25 cellular contexts compared by ENCODE assay signal in the genomic region with DNA sequence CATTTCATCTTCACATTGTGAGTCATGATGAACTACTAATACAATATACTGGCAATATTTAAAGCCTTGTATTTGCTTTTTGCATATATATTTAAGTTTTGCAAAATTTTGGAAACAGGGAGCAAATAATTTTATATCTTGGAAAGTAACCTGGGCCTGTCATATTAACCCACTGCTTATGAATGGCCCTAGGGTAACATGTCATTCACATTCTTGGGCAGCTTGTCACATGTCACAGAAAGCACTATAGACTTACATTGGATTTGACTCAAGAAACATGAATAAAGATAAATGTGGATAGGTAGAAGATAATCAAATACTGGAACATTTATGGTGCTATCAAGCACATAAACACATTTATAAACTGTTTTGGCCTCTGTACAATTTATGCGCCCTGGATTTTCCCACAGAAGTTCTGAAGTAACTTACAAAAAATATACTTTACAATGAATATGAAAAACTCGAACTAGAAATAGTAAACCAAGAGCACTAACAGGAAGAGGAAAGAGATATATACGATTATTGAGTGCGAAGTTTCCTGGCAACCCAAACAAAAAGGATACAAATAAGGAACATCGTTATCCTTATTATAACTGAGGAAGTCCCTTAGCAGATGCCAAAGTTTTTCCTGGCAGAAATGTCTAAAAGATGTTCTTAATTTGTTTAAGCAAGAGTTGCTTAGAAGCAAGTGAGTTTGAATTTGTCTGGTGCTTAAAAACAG.
DNase-seq lines count a peak whose midpoint lies in the region; ATAC-seq and TF ChIP-seq lines count a peak whose summit lies in the region.
"Had no signal": no experiment of that assay in that cellular context is flagged by ENCODE, and none has a peak within 500 bp of the region (broad histone marks: within the 10 kb centered on the region; RNA-seq: fewer than 3 reads in every experiment).

No MANE protein-coding gene starts in this region.

- no peak for ATAC-seq in HG03442 (IDR thresholded peaks at IDR 0.05; ENCODE audit: unreplicated experiment)
- ATAC-seq in HG03039 (IDR thresholded peaks at IDR 0.05; ENCODE audit: unreplicated experiment), result no peak
- ATAC-seq: naive thymus-derived CD4-positive, alpha-beta T cell had no signal

- no peaks in the 10 kb centered on the region for H3K9me3 Mint-ChIP-seq in MCF 10A (ENCODE audit: unreplicated experiment)
- H3K9me3 Mint-ChIP-seq: activated CD4-positive, alpha-beta T cell treated with anti-CD3 and anti-CD28 coated beads, Interleukin-2, amount 10 ng/mL, durations not matched to agents 24 days and 14 days; activated T-cell treated with anti-CD3 and anti-CD28 coated beads, Interleukin-2, amount 50 U/mL, for 24 hours; CD4-positive, CD25-positive, alpha-beta regulatory T cell; HFFc6 had no signal

- in situ Hi-C loops in mammary epithelial cell (cut with MboI; ENCODE audit: low sequenced_read_pairs in 2 of 2), result no loop called here

- intact Hi-C loops in MCF 10A (cut with micrococcal nuclease) (no loop called here), mammary epithelial cell (cut with micrococcal nuclease) (no loop called here)

- CTCF ChIA-PET in MCF 10A (lab: Yijun Ruan, JAX) (no interaction called here), mammary epithelial cell (lab: Charles Lee; ENCODE audit: low non-redundant PET) (no interaction called here)

- no peaks in the 10 kb centered on the region for H4K20me1 ChIP-seq in mammary epithelial cell (ENCODE audit: insufficient read depth, low read length)

- 48% methylated on average over 5 of the region's 5 CpGs for WGBS in mammary epithelial cell (ENCODE audit: low coverage, missing lambda C conversion rate)

- no peak overlapping the region for H3K4me3 Mint-ChIP-seq in MCF 10A (ENCODE audit: unreplicated experiment)
- H3K4me3 Mint-ChIP-seq: activated CD4-positive, alpha-beta T cell treated with anti-CD3 and anti-CD28 coated beads, Interleukin-2, amount 10 ng/mL, durations not matched to agents 24 days and 14 days; activated T-cell treated with anti-CD3 and anti-CD28 coated beads, Interleukin-2, amount 50 U/mL, for 24 hours; CD4-positive, CD25-positive, alpha-beta regulatory T cell; HFFc6; naive thymus-derived CD4-positive, alpha-beta T cell had no signal

- H3K4me2 ChIP-seq in mammary epithelial cell (ENCODE audit: insufficient read depth, low read depth, low read length), result no peak overlapping the region

- no peaks in the 10 kb centered on the region for H3K36me3 ChIP-seq in mammary epithelial cell (ENCODE audit: insufficient read depth, low read length)
- H3K36me3 ChIP-seq: upper lobe of left lung had no signal

- no peaks in the 10 kb centered on the region for H3K79me2 ChIP-seq in mammary epithelial cell (ENCODE audit: insufficient read depth, low read length)

- H3K9me3 ChIP-seq in mammary epithelial cell (replicated peaks; ENCODE audit: insufficient read depth, low read length), result no peaks in the 10 kb centered on the region
- H3K9me3 ChIP-seq: psoas muscle, upper lobe of left lung had no signal

- peak overlapping the region; percentile 10 for H3K27ac Mint-ChIP-seq in MCF 10A (ENCODE audit: low read depth, unreplicated experiment)
- H3K27ac Mint-ChIP-seq: activated CD4-positive, alpha-beta T cell treated with anti-CD3 and anti-CD28 coated beads, Interleukin-2, amount 10 ng/mL, durations not matched to agents 24 days and 14 days; activated T-cell treated with anti-CD3 and anti-CD28 coated beads, Interleukin-2, amount 50 U/mL, for 24 hours; CD4-positive, CD25-positive, alpha-beta regulatory T cell; HFFc6; naive thymus-derived CD4-positive, alpha-beta T cell had no signal

- POLR2A ChIA-PET in MCF 10A (lab: Yijun Ruan, JAX), result no interaction called here

- no peak overlapping the region for H2AFZ ChIP-seq in mammary epithelial cell (ENCODE audit: low read depth, low read length)

- no peaks in the 10 kb centered on the region for H3K4me1 ChIP-seq in mammary epithelial cell (ENCODE audit: insufficient read depth, low read length)

- no peaks in the 10 kb centered on the region for H3K4me1 Mint-ChIP-seq in MCF 10A (ENCODE audit: insufficient read depth, unreplicated experiment)
- H3K4me1 Mint-ChIP-seq: activated CD4-positive, alpha-beta T cell treated with anti-CD3 and anti-CD28 coated beads, Interleukin-2, amount 10 ng/mL, durations not matched to agents 24 days and 14 days; naive thymus-derived CD4-positive, alpha-beta T cell had no signal

- no peak overlapping the region for H3K27ac ChIP-seq in mammary epithelial cell (ENCODE audit: insufficient read depth, low read depth, low read length)
- H3K27ac ChIP-seq in VCaP, result peak overlapping the region; percentile 71
- H3K27ac ChIP-seq: 22Rv1, epithelial cell of prostate, psoas muscle had no signal

- TF ChIP-seq CTCF in MCF 10A (IDR thresholded peaks at IDR 0.05; ENCODE audit: unreplicated experiment) (no peak), mammary epithelial cell (conservative IDR thresholded peaks at IDR 0.05 in 1 of 2, IDR thresholded peaks at IDR 0.05 in 1 of 2; ENCODE audit: extremely low read depth in 1 of 2, insufficient read depth in 1 of 2, low read depth in 1 of 2, low read length in 2 of 2) (no peak), VCaP (conservative IDR thresholded peaks at IDR 0.05) (no peak), fibroblast of pulmonary artery (IDR thresholded peaks at IDR 0.05; ENCODE audit: low read length, missing control alignments) (no peak)

- H3K27me3 ChIP-seq in mammary epithelial cell (ENCODE audit: insufficient read depth, low read length), result no peaks in the 10 kb centered on the region
- H3K27me3 ChIP-seq: upper lobe of left lung had no signal

- H3K36me3 Mint-ChIP-seq in MCF 10A (ENCODE audit: insufficient read depth, unreplicated experiment), result peaks cover 4% of the 10 kb centered on the region
- H3K36me3 Mint-ChIP-seq: naive thymus-derived CD4-positive, alpha-beta T cell had no signal

- dilution Hi-C loops in mammary epithelial cell (cut with HindIII; ENCODE audit: low sequenced_read_pairs), result no loop called here

- DNase-seq in MCF 10A (ENCODE audit: unreplicated experiment) (no peak), mammary epithelial cell (no peak), fibroblast of pulmonary artery (ENCODE audit: low read depth) (peak; percentile 83), stromal cell of bone marrow (ENCODE audit: low read depth) (peak; percentile 19), NCI-H2227 (lab: John Stamatoyannopoulos, UW; ENCODE audit: unreplicated experiment) (no peak)
- DNase-seq: activated CD4-positive, alpha-beta T cell treated with anti-CD3 and anti-CD28 coated beads, Interleukin-2, amount 10 ng/mL, durations not matched to agents 24 days and 14 days; activated gamma-delta T cell treated with Interleukin-2 at 50 U/mL for 16 hours; activated T-cell treated with anti-CD3 and anti-CD28 coated beads, Interleukin-2, amount 50 U/mL, for 24 hours; CD4-positive, CD25-positive, alpha-beta regulatory T cell; HFFc6; Karpas-422; midbrain; naive thymus-derived CD4-positive, alpha-beta T cell; NCI-H1694; occipital lobe; stimulated activated CD4-positive, alpha-beta T cell treated with anti-CD3 and anti-CD28 coated beads, Interleukin-1b, Interleukin-23, amount 100 ng/mL, for 48 hours; T1000 had no signal

- no peaks in the 10 kb centered on the region for H3K27me3 Mint-ChIP-seq in MCF 10A (ENCODE audit: insufficient read depth, unreplicated experiment)
- H3K27me3 Mint-ChIP-seq: activated CD4-positive, alpha-beta T cell treated with anti-CD3 and anti-CD28 coated beads, Interleukin-2, amount 10 ng/mL, durations not matched to agents 24 days and 14 days; activated T-cell treated with anti-CD3 and anti-CD28 coated beads, Interleukin-2, amount 50 U/mL, for 24 hours; CD4-positive, CD25-positive, alpha-beta regulatory T cell; naive thymus-derived CD4-positive, alpha-beta T cell had no signal

- BruUV-seq in MCF 10A (replicated peaks; lab: Mats Ljungman, UMichigan), result no TSS peak
- BruUV-seq in mammary epithelial cell (replicated peaks; lab: Mats Ljungman, UMichigan), result no TSS peak

- H3K4me3 ChIP-seq in mammary epithelial cell (replicated peaks in 1 of 3; ENCODE audit: insufficient read depth in 1 of 3, low read depth in 2 of 3, low read length in 3 of 3) (no peak overlapping the region), fibroblast of pulmonary artery (replicated peaks; ENCODE audit: low read depth, low read length) (no peak overlapping the region)
- H3K4me3 ChIP-seq: psoas muscle, skin epidermis, upper lobe of left lung had no signal

- H3K9ac ChIP-seq in mammary epithelial cell (ENCODE audit: insufficient read depth, low read length), result no peak overlapping the region

Comparison
In these comparisons a context has a peak if more than half of its experiments do, and no peak if none do; other contexts are left out.
1. DNase-seq: peak in fibroblast of pulmonary artery (single experiment) and stromal cell of bone marrow (single experiment); none in MCF 10A (single experiment), mammary epithelial cell (single experiment) and NCI-H2227 (single experiment).